16 cellular contexts compared by ENCODE assay signal in genomic region chr5:119583684-119584083, GRCh38. TPM values are rescaled to one million over a fixed set of nuclear protein-coding genes. Genes with fewer than 3 reads are reported as not detected.
DNase-seq lines count a peak whose midpoint lies in the region; ATAC-seq and TF ChIP-seq lines count a peak whose summit lies in the region.
"Had no signal": no experiment of that assay in that cellular context is flagged by ENCODE, and none has a peak within 500 bp of the region (broad histone marks: within the 10 kb centered on the region; RNA-seq: fewer than 3 reads in every experiment).

No MANE protein-coding gene starts in this region.

- DNase-seq in EL = peak; percentile 4
- DNase-seq in RKO (ENCODE audit: low spot score) = peak; percentile 10
- DNase-seq in NCI-H1092 (lab: John Stamatoyannopoulos, UW) = no peak
- no peak for DNase-seq in psoas muscle
- no peak for DNase-seq in KG1 (lab: John Stamatoyannopoulos, UW)
- DNase-seq: cerebellar nuclear complex, NCI-H1436, PC-3 had no signal

- H3K36me3 ChIP-seq in psoas muscle (ENCODE audit: insufficient read depth in 1 of 2, low read depth in 1 of 2) = no peaks in the 10 kb centered on the region
- H3K36me3 ChIP-seq: gastroesophageal sphincter had no signal

- intact Hi-C loops in psoas muscle (cut with DNase I) = no loop called here

- WGBS in psoas muscle, 3 donors = 64 to 72% (median 67%) methylated on average over 3 of the region's 3 CpGs

- no peaks in the 10 kb centered on the region for H3K27me3 ChIP-seq in psoas muscle (ENCODE audit: insufficient read depth in 3 of 3, low read length in 2 of 3)
- H3K27me3 ChIP-seq: gastroesophageal sphincter had no signal

- TF ChIP-seq CTCF in psoas muscle (IDR thresholded peaks at IDR 0.05) = no peak

- no peaks in the 10 kb centered on the region for H3K4me1 ChIP-seq in psoas muscle
- H3K4me1 ChIP-seq: gastroesophageal sphincter had no signal

- H3K4me3 ChIP-seq in psoas muscle = no peak overlapping the region
- H3K4me3 ChIP-seq: gastroesophageal sphincter, skin epidermis had no signal

- peak; percentile 90 for ATAC-seq in GM19467 (IDR thresholded peaks at IDR 0.05; ENCODE audit: unreplicated experiment)
- peak; percentile 94 for ATAC-seq in HG02970 (IDR thresholded peaks at IDR 0.05; ENCODE audit: low FRiP score, unreplicated experiment)
- no peak for ATAC-seq in HG02884 (IDR thresholded peaks at IDR 0.05; ENCODE audit: unreplicated experiment)
- ATAC-seq in psoas muscle = no peak
- ATAC-seq: gastroesophageal sphincter, PC-3 had no signal

- H3K27ac ChIP-seq in psoas muscle = no peak overlapping the region
- H3K27ac ChIP-seq: gastroesophageal sphincter, HL-60, skin epidermis had no signal

- no peaks in the 10 kb centered on the region for H3K9me3 ChIP-seq in psoas muscle
- H3K9me3 ChIP-seq: gastroesophageal sphincter had no signal

RNA-seq across cellular contexts. Expression of gene FAM170A, which starts 45.7 kb away (rescaled TPM):
- total RNA-seq in psoas muscle = not detected
- under 1 TPM in 2 of 3 donors, not detected in 1; 0.17 to 0.25 TPM for polyA plus RNA-seq in psoas muscle
- total RNA-seq: A673, G401, gastroesophageal sphincter, PC-3 had no signal

Comparison
In these comparisons a context has a peak if more than half of its experiments do, and no peak if none do; other contexts are left out.
1. DNase-seq: peak in EL (single experiment) and RKO (single experiment); none in NCI-H1092 (single experiment), psoas muscle (0 of 2) and KG1 (single experiment).
2. ATAC-seq: peak in GM19467 (single experiment) and HG02970 (single experiment); none in HG02884 (single experiment) and psoas muscle (0 of 4).